15 cellular contexts compared by ENCODE assay signal in the genomic region with DNA sequence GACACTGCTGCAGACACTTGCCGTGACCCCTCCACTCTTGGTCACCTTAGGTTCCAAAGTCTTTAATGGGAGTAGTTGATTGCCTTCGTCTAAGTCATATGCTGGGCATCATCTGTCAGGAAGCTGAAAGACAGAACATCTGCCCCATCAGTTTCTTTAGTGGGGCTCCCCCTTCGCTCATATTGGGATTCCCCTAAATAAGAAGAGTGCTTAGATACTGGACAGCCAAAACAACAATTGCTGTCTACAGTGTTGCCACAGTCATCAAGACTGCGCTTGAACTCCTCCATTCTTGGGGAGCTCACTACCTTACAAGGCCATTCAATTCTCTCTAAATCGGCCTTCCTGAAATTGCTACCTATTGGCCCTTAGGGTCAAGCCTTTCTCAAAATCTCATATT. TPM values are rescaled to one million over a fixed set of nuclear protein-coding genes. Genes with fewer than 3 reads are reported as not detected.
DNase-seq lines count a peak whose midpoint lies in the region; ATAC-seq and TF ChIP-seq lines count a peak whose summit lies in the region.
"Had no signal": no experiment of that assay in that cellular context is flagged by ENCODE, and none has a peak within 500 bp of the region (broad histone marks: within the 10 kb centered on the region; RNA-seq: fewer than 3 reads in every experiment).

No MANE protein-coding gene starts in this region.

- WGBS in psoas muscle, 3 donors, result 86 to 91% (median 90%) methylated on average over 5 of the region's 5 CpGs

- H3K4me3 ChIP-seq in psoas muscle, result no peak overlapping the region
- H3K4me3 ChIP-seq: MG63 had no signal

- H3K9me3 ChIP-seq in psoas muscle, result no peaks in the 10 kb centered on the region
- H3K9me3 ChIP-seq: MG63 had no signal

- peak overlapping the region; percentile 49 for H3K27ac Mint-ChIP-seq in activated CD8-positive, alpha-beta T cell treated with anti-CD3 and anti-CD28 coated beads for 36 hours
- no peak overlapping the region for H3K27ac Mint-ChIP-seq in activated CD8-positive, alpha-beta T cell treated with anti-CD3 and anti-CD28 coated beads, Interleukin-2, amount 10 ng/mL, durations not matched to agents 7 days and 5 days
- H3K27ac Mint-ChIP-seq in stimulated activated naive B cell treated with anti-CD40 and anti-IgM and Interleukin-4, amounts not matched to agents 10 μg/mL and 1 μg/mL and 100 μg/mL, for 72 hours, result peak overlapping the region; percentile 86

- no peak for TF ChIP-seq CTCF in activated CD8-positive, alpha-beta T cell treated with anti-CD3 and anti-CD28 coated beads for 36 hours (IDR thresholded peaks at IDR 0.05)
- TF ChIP-seq CTCF in psoas muscle (IDR thresholded peaks at IDR 0.05), result no peak

- H3K4me3 Mint-ChIP-seq in activated CD8-positive, alpha-beta T cell treated with anti-CD3 and anti-CD28 coated beads for 36 hours, result no peak overlapping the region
- H3K4me3 Mint-ChIP-seq in activated CD8-positive, alpha-beta T cell treated with anti-CD3 and anti-CD28 coated beads, Interleukin-2, amount 10 ng/mL, durations not matched to agents 7 days and 5 days, result no peak overlapping the region
- H3K4me3 Mint-ChIP-seq in stimulated activated naive B cell treated with anti-CD40 and anti-IgM and Interleukin-4, amounts not matched to agents 10 μg/mL and 1 μg/mL and 100 μg/mL, for 72 hours, result no peak overlapping the region
- H3K4me3 Mint-ChIP-seq: activated T-cell treated with anti-CD3 and anti-CD28 coated beads, Interleukin-2, amount 50 U/mL, for 4 hours had no signal

- no peak overlapping the region for H3K27ac ChIP-seq in psoas muscle
- H3K27ac ChIP-seq: parathyroid adenoma had no signal

- CTCF ChIA-PET in activated CD8-positive, alpha-beta T cell treated with anti-CD3 and anti-CD28 coated beads for 36 hours (lab: Charles Lee), result interaction anchor here (1.2 to 1.8 kb wide), 3 partner anchors 17 to 67 kb away, joined by 3 to 6 read pairs (median 3); no protein-coding TSS in a partner anchor
- CTCF ChIA-PET in activated CD8-positive, alpha-beta T cell treated with anti-CD3 and anti-CD28 coated beads, Interleukin-2, amount 10 ng/mL, durations not matched to agents 7 days and 5 days (lab: Charles Lee), result interaction anchor here (0.8 to 4.4 kb wide), 6 partner anchors 27 to 140 kb away, joined by 3 to 41 read pairs (median 5); no protein-coding TSS in a partner anchor

- H3K27me3 Mint-ChIP-seq in activated CD8-positive, alpha-beta T cell treated with anti-CD3 and anti-CD28 coated beads for 36 hours, result no peaks in the 10 kb centered on the region
- no peaks in the 10 kb centered on the region for H3K27me3 Mint-ChIP-seq in activated CD8-positive, alpha-beta T cell treated with anti-CD3 and anti-CD28 coated beads, Interleukin-2, amount 10 ng/mL, durations not matched to agents 7 days and 5 days (ENCODE audit: low read depth)
- no peaks in the 10 kb centered on the region for H3K27me3 Mint-ChIP-seq in stimulated activated naive B cell treated with anti-CD40 and anti-IgM and Interleukin-4, amounts not matched to agents 10 μg/mL and 1 μg/mL and 100 μg/mL, for 72 hours

- POLR2A ChIA-PET in activated CD8-positive, alpha-beta T cell treated with anti-CD3 and anti-CD28 coated beads for 36 hours (lab: Charles Lee), result interaction anchor here (1.0 to 2.6 kb wide), 6 partner anchors 10 to 85 kb away, joined by 3 to 8 read pairs (median 4); no protein-coding TSS in a partner anchor
- POLR2A ChIA-PET in activated CD8-positive, alpha-beta T cell treated with anti-CD3 and anti-CD28 coated beads, Interleukin-2, amount 10 ng/mL, durations not matched to agents 7 days and 5 days (lab: Charles Lee), result interaction anchor here (1.4 to 2.6 kb wide), 2 partner anchors 15 to 57 kb away, joined by 4 to 18 read pairs; no protein-coding TSS in a partner anchor

- H3K4me1 Mint-ChIP-seq in activated CD8-positive, alpha-beta T cell treated with anti-CD3 and anti-CD28 coated beads for 36 hours (ENCODE audit: low read depth), result peaks cover 72% of the 10 kb centered on the region
- peaks cover 89% of the 10 kb centered on the region for H3K4me1 Mint-ChIP-seq in activated CD8-positive, alpha-beta T cell treated with anti-CD3 and anti-CD28 coated beads, Interleukin-2, amount 10 ng/mL, durations not matched to agents 7 days and 5 days (ENCODE audit: low read depth)
- H3K4me1 Mint-ChIP-seq in stimulated activated naive B cell treated with anti-CD40 and anti-IgM and Interleukin-4, amounts not matched to agents 10 μg/mL and 1 μg/mL and 100 μg/mL, for 72 hours, result peaks cover 49 to 89% of the 10 kb centered on the region in 2 donors

- no peak for ATAC-seq in activated CD8-positive, alpha-beta T cell treated with anti-CD3 and anti-CD28 coated beads for 36 hours
- no peak for ATAC-seq in activated CD8-positive, alpha-beta T cell treated with anti-CD3 and anti-CD28 coated beads, Interleukin-2, amount 10 ng/mL, durations not matched to agents 7 days and 5 days
- ATAC-seq in HG02610 (IDR thresholded peaks at IDR 0.05; ENCODE audit: unreplicated experiment) (peak; percentile 42), psoas muscle (no peak)
- peak; percentile 56 to 57 for ATAC-seq in stimulated activated naive B cell treated with anti-CD40 and anti-IgM and Interleukin-4, amounts not matched to agents 10 μg/mL and 1 μg/mL and 100 μg/mL, for 72 hours (replicated peaks)
- ATAC-seq: SK-N-SH treated with all-trans-retinoic acid at 6 μM for 48 hours had no signal

- no peaks in the 10 kb centered on the region for H3K4me1 ChIP-seq in psoas muscle
- H3K4me1 ChIP-seq: parathyroid adenoma had no signal

- H3K36me3 ChIP-seq in psoas muscle (ENCODE audit: insufficient read depth in 1 of 2, low read depth in 1 of 2), result no peaks in the 10 kb centered on the region

- intact Hi-C loops in activated CD8-positive, alpha-beta T cell treated with anti-CD3 and anti-CD28 coated beads for 36 hours (cut with micrococcal nuclease), result no loop called here
- intact Hi-C loops in psoas muscle (cut with DNase I), result no loop called here

- no peaks in the 10 kb centered on the region for H3K27me3 ChIP-seq in psoas muscle (ENCODE audit: insufficient read depth in 3 of 3, low read length in 2 of 3)
- H3K27me3 ChIP-seq: MG63 had no signal

- peaks cover 16% of the 10 kb centered on the region for H3K36me3 Mint-ChIP-seq in activated CD8-positive, alpha-beta T cell treated with anti-CD3 and anti-CD28 coated beads for 36 hours (ENCODE audit: low read depth)
- peaks cover 53% of the 10 kb centered on the region for H3K36me3 Mint-ChIP-seq in activated CD8-positive, alpha-beta T cell treated with anti-CD3 and anti-CD28 coated beads, Interleukin-2, amount 10 ng/mL, durations not matched to agents 7 days and 5 days (ENCODE audit: low read depth)
- peaks cover 7 to 10% of the 10 kb centered on the region in 2 donors for H3K36me3 Mint-ChIP-seq in stimulated activated naive B cell treated with anti-CD40 and anti-IgM and Interleukin-4, amounts not matched to agents 10 μg/mL and 1 μg/mL and 100 μg/mL, for 72 hours

- peak; percentile 46 for DNase-seq in activated CD8-positive, alpha-beta T cell treated with anti-CD3 and anti-CD28 coated beads for 36 hours
- no peak for DNase-seq in activated CD8-positive, alpha-beta T cell treated with anti-CD3 and anti-CD28 coated beads, Interleukin-2, amount 10 ng/mL, durations not matched to agents 7 days and 5 days
- DNase-seq in NAMALWA (ENCODE audit: low spot score), result peak; percentile 44
- DNase-seq in stimulated activated naive B cell treated with anti-CD40 and anti-IgM and Interleukin-4, amounts not matched to agents 10 μg/mL and 1 μg/mL and 100 μg/mL, for 72 hours, result peak; percentile 46
- no peak for DNase-seq in activated CD4-positive, alpha-beta T cell treated with anti-CD3 and anti-CD28 coated beads, Interleukin-2, amount 50 U/mL, for 48 hours
- no peak for DNase-seq in SKM-1 (lab: John Stamatoyannopoulos, UW; ENCODE audit: unreplicated experiment)
- no peak for DNase-seq in psoas muscle
- DNase-seq: activated T-cell treated with anti-CD3 and anti-CD28 coated beads, Interleukin-2, amount 50 U/mL, for 4 hours; anterior cingulate cortex; MG63; NCI-H2171; trophoblast cell had no signal

- no peaks in the 10 kb centered on the region for H3K9me3 Mint-ChIP-seq in activated CD8-positive, alpha-beta T cell treated with anti-CD3 and anti-CD28 coated beads for 36 hours
- no peaks in the 10 kb centered on the region for H3K9me3 Mint-ChIP-seq in activated CD8-positive, alpha-beta T cell treated with anti-CD3 and anti-CD28 coated beads, Interleukin-2, amount 10 ng/mL, durations not matched to agents 7 days and 5 days (ENCODE audit: insufficient read depth)
- H3K9me3 Mint-ChIP-seq in stimulated activated naive B cell treated with anti-CD40 and anti-IgM and Interleukin-4, amounts not matched to agents 10 μg/mL and 1 μg/mL and 100 μg/mL, for 72 hours, result no peaks in the 10 kb centered on the region
- H3K9me3 Mint-ChIP-seq: activated T-cell treated with anti-CD3 and anti-CD28 coated beads, Interleukin-2, amount 50 U/mL, for 4 hours had no signal

RNA-seq across cellular contexts. Expression of gene UBASH3B, which starts 58.5 kb away (rescaled TPM):
- 10 to 100 TPM; 36.1 to 40.6 TPM for total RNA-seq in activated CD8-positive, alpha-beta T cell treated with anti-CD3 and anti-CD28 coated beads for 36 hours
- total RNA-seq in activated CD8-positive, alpha-beta T cell treated with anti-CD3 and anti-CD28 coated beads, Interleukin-2, amount 10 ng/mL, durations not matched to agents 7 days and 5 days, result 10 to 100 TPM; 66.6 to 75.0 TPM
- 10 to 100 TPM in 1 of 4 donors, 1 to 10 TPM in 3; 2.1 to 12.6 (median 8.6) TPM for total RNA-seq in psoas muscle
- 10 to 100 TPM in 1 of 3 donors, 1 to 10 TPM in 2; 1.4 to 17.5 (median 2.7) TPM for polyA plus RNA-seq in psoas muscle

Comparison
In these comparisons a context has a peak if more than half of its experiments do, and no peak if none do; other contexts are left out.
1. DNase-seq: peak in activated CD8-positive, alpha-beta T cell treated with anti-CD3 and anti-CD28 coated beads for 36 hours (single experiment), NAMALWA (single experiment) and stimulated activated naive B cell treated with anti-CD40 and anti-IgM and Interleukin-4, amounts not matched to agents 10 μg/mL and 1 μg/mL and 100 μg/mL, for 72 hours (single experiment); none in activated CD8-positive, alpha-beta T cell treated with anti-CD3 and anti-CD28 coated beads, Interleukin-2, amount 10 ng/mL, durations not matched to agents 7 days and 5 days (single experiment), activated CD4-positive, alpha-beta T cell treated with anti-CD3 and anti-CD28 coated beads, Interleukin-2, amount 50 U/mL, for 48 hours (0 of 2), SKM-1 (single experiment) and psoas muscle (0 of 2).
2. ATAC-seq: peak in HG02610 (single experiment) and stimulated activated naive B cell treated with anti-CD40 and anti-IgM and Interleukin-4, amounts not matched to agents 10 μg/mL and 1 μg/mL and 100 μg/mL, for 72 hours (2 of 2); none in activated CD8-positive, alpha-beta T cell treated with anti-CD3 and anti-CD28 coated beads for 36 hours (single experiment), activated CD8-positive, alpha-beta T cell treated with anti-CD3 and anti-CD28 coated beads, Interleukin-2, amount 10 ng/mL, durations not matched to agents 7 days and 5 days (single experiment) and psoas muscle (0 of 4).